In the genomic region with DNA sequence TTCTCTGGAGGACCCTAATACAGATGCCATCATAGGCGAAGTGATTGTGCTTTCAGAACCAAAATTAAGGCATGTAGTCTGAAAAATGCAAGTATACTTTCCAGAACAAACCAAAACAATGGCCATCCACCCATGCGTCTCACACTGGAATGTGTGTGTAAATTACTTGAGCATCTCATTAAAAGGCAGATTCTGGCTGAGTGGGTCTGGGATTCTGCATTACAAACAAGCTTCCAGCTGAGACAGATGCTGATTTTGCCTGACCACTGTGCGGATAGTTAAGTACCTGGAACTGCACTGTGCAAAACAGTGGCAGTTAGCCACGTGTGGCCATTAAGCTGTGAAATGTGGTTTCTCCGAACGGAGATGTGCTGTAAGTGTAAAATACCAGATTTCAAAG, we compare ENCODE assay signal across 3 cellular contexts.
TF ChIP-seq lines count a peak whose summit lies in the region.

No MANE protein-coding gene starts in this region.

TF ChIP-seq in GM23338, 12 proteins besides CTCF, POLR2A, EP300 and RAD21:
- TF ChIP-seq POLR2AphosphoS5 (IDR thresholded peaks at IDR 0.05; ENCODE audit: low read depth) (no peak), ZNF114 (CRISPR knock-in tag; IDR thresholded peaks at IDR 0.05) (no peak), ZNF331 (CRISPR knock-in tag; IDR thresholded peaks at IDR 0.05; ENCODE audit: low read depth) (no peak), STAT1 (IDR thresholded peaks at IDR 0.05; ENCODE audit: unreplicated experiment) (no peak), CREB1 (CRISPR knock-in tag; IDR thresholded peaks at IDR 0.05; ENCODE audit: low read depth) (no peak), ETS1 (IDR thresholded peaks at IDR 0.05) (no peak)

TF ChIP-seq in Ishikawa, 13 proteins besides CTCF, POLR2A, EP300 and RAD21:
- TF ChIP-seq REST (IDR thresholded peaks at IDR 0.05; ENCODE audit: low read depth): no peak
- TF ChIP-seq TEAD4 (IDR thresholded peaks at IDR 0.05): 0 out of 2 replicates have a peak, but pooled peaks have one; percentile 23

TF ChIP-seq in H1, 55 proteins besides CTCF, POLR2A, EP300 and RAD21:
- no peak for TF ChIP-seq RXRA (IDR thresholded peaks at IDR 0.05; ENCODE audit: insufficient read depth, low read depth, low read length)
- TF ChIP-seq TBP (IDR thresholded peaks at IDR 0.05; ENCODE audit: low read depth, low read length): no peak
- TF ChIP-seq ZNF274 (IDR thresholded peaks at IDR 0.05; ENCODE audit: borderline replicate concordance, extremely low read depth, low read length): no peak
- 0 out of 2 replicates have a peak, but pooled peaks have one; percentile 16 for TF ChIP-seq SP1 (IDR thresholded peaks at IDR 0.05; ENCODE audit: low read depth, low read length)
- TF ChIP-seq EGR1 (IDR thresholded peaks at IDR 0.05; ENCODE audit: borderline replicate concordance, low read depth, low read length): peak; percentile 77
- peak; percentile 65 for TF ChIP-seq NANOG (IDR thresholded peaks at IDR 0.05; ENCODE audit: insufficient read depth, low read depth, low read length, poor library complexity, severe bottlenecking)
- peak; percentile 74 for TF ChIP-seq TEAD4 (IDR thresholded peaks at IDR 0.05; ENCODE audit: low read depth, low read length)
- no peak for TF ChIP-seq FOSL1 (IDR thresholded peaks at IDR 0.05; ENCODE audit: insufficient read depth, low read depth, low read length)
- TF ChIP-seq CREB1 (IDR thresholded peaks at IDR 0.05): no peak
- TF ChIP-seq YY1 (IDR thresholded peaks at IDR 0.05; ENCODE audit: low read depth, low read length): no peak
- TF ChIP-seq CHD7 (IDR thresholded peaks at IDR 0.05; ENCODE audit: insufficient replicate concordance, low read length): no peak
- TF ChIP-seq HDAC6 (IDR thresholded peaks at IDR 0.05; ENCODE audit: low read depth, low read length): no peak
- TF ChIP-seq, protein P1, sequence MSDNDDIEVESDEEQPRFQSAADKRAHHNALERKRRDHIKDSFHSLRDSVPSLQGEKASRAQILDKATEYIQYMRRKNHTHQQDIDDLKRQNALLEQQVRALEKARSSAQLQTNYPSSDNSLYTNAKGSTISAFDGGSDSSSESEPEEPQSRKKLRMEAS (IDR thresholded peaks at IDR 0.05): peak; percentile 41; the same call in 1 of the 2 replicates
- TF ChIP-seq HDAC2 (IDR thresholded peaks at IDR 0.05; ENCODE audit: borderline replicate concordance in 1 of 2, low read depth in 2 of 2, low read length in 2 of 2): no peak; a peak in 1 of 4 replicates
TF ChIP-seq in H1: peak in this region for 5.
